ENCODE assay signal across 18 cellular contexts in the genomic region with DNA sequence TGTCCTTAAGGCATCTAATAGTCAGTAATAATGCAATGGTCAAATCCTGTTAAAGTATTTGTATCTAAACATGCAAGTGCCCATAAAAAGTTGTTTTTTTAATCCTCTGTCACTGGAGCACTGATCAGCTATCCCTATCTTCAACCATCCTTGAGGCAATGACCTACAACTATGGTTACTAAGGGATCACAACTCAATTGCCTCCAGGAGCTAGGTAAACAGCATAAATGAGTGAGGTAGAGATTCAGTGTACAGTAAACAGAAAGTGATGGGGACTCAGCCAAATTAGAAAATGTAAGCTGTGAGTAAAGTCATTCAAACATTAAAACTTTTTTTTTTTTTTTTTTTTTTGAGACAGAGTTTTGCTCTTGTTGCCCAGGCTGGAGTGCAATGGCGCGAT. TPM values are rescaled to one million over a fixed set of nuclear protein-coding genes. Genes with fewer than 3 reads are reported as not detected.
A peak's percentile ranks its signal among the peaks of the same experiment; 100 is the strongest.
DNase-seq lines count a peak whose midpoint lies in the region; ATAC-seq and TF ChIP-seq lines count a peak whose summit lies in the region.
"Had no signal": no experiment of that assay in that cellular context is flagged by ENCODE, and none has a peak within 500 bp of the region (broad histone marks: within the 10 kb centered on the region; RNA-seq: fewer than 3 reads in every experiment).

No MANE protein-coding gene starts in this region.

- H3K9me2 ChIP-seq in PC-3 (replicated peaks; ENCODE audit: low read length): no peaks in the 10 kb centered on the region

- H3K36me3 Mint-ChIP-seq in immature natural killer cell: no peaks in the 10 kb centered on the region
- peaks cover 4% of the 10 kb centered on the region for H3K36me3 Mint-ChIP-seq in activated T-helper 17 cell treated with anti-CD3 and anti-CD28 coated beads, Interleukin-2, amount 50 U/mL, for 72 hours (ENCODE audit: low read depth)

- peaks cover 93% of the 10 kb centered on the region for H3K79me2 ChIP-seq in PC-3 (ENCODE audit: low read length)

- peak overlapping the region; percentile 16; the same call in 1 of the 2 replicates for H3K27ac ChIP-seq in 22Rv1
- no peak overlapping the region for H3K27ac ChIP-seq in BLaER1
- H3K27ac ChIP-seq in PC-3 (ENCODE audit: low read length): no peak overlapping the region
- H3K27ac ChIP-seq: KMS-11 had no signal

- H2AFZ ChIP-seq in PC-3 (ENCODE audit: low read length): no peak overlapping the region

- H3K27ac Mint-ChIP-seq in immature natural killer cell: peak overlapping the region in 2 of 6 donors; percentile 40 to 63
- no peak overlapping the region for H3K27ac Mint-ChIP-seq in activated T-helper 17 cell treated with anti-CD3 and anti-CD28 coated beads, Interleukin-2, amount 50 U/mL, for 72 hours

- no peak overlapping the region for H3K9ac ChIP-seq in BLaER1
- H3K9ac ChIP-seq in PC-3 (ENCODE audit: low read length): no peak overlapping the region
- H3K9ac ChIP-seq: KMS-11 had no signal

- H3K4me2 ChIP-seq in BLaER1: peak overlapping the region; percentile 59
- no peak overlapping the region for H3K4me2 ChIP-seq in PC-3 (ENCODE audit: low read length)
- H3K4me2 ChIP-seq: KMS-11 had no signal

- no peak for TF ChIP-seq CTCF in 22Rv1 (IDR thresholded peaks at IDR 0.05)
- TF ChIP-seq CTCF in PC-3 (conservative IDR thresholded peaks at IDR 0.05; ENCODE audit: low read depth, low read length): no peak

- no TSS peak for BruUV-seq in PC-3 (replicated peaks; lab: Mats Ljungman, UMichigan)

- ATAC-seq in PC-3 (peak; percentile 37; the same call in 1 of the 2 replicates), GM18907 (IDR thresholded peaks at IDR 0.05; ENCODE audit: unreplicated experiment) (no peak)
- ATAC-seq in activated T-helper 17 cell treated with anti-CD3 and anti-CD28 coated beads, Interleukin-2, amount 50 U/mL, for 72 hours (replicated peaks): no peak

- POLR2A ChIA-PET in PC-3 (lab: Charles Lee; ENCODE audit: unreplicated experiment): no interaction called here

- no peak for DNase-seq in PC-3
- DNase-seq in immature natural killer cell: no peak
- DNase-seq in NCI-H1694 treated with DMSO at 0.1 percent for 48 hours (lab: John Stamatoyannopoulos, UW): no peak
- DNase-seq: C1 segment of cervical spinal cord, Caco-2, H7, NCI-H1105, NCI-H187, NCI-H2171, NCI-H446 treated with DMSO at 0.1 percent for 48 hours, NCI-H82, SIG-M5, SW 1271 had no signal

- H3K4me3 ChIP-seq in BLaER1: no peak overlapping the region
- no peak overlapping the region for H3K4me3 ChIP-seq in PC-3 (ENCODE audit: low read length)

- no peaks in the 10 kb centered on the region for H3K27me3 ChIP-seq in BLaER1
- no peaks in the 10 kb centered on the region for H3K27me3 ChIP-seq in PC-3 (ENCODE audit: low read length)

- peaks cover 66 to 87% of the 10 kb centered on the region in 2 donors for H3K4me1 Mint-ChIP-seq in immature natural killer cell
- peaks cover 28% of the 10 kb centered on the region for H3K4me1 Mint-ChIP-seq in activated T-helper 17 cell treated with anti-CD3 and anti-CD28 coated beads, Interleukin-2, amount 50 U/mL, for 72 hours

- CTCF ChIA-PET in PC-3 (lab: Charles Lee): interaction anchor here (0.7 kb wide), 1 partner anchor 138 kb away, joined by 5 read pairs; no protein-coding TSS in a partner anchor

- H3K4me1 ChIP-seq in BLaER1 (peaks cover 20% of the 10 kb centered on the region), PC-3 (ENCODE audit: insufficient read depth, low read length) (no peaks in the 10 kb centered on the region)
- H3K4me1 ChIP-seq: Caco-2 had no signal

- peaks cover 29% of the 10 kb centered on the region for H3K36me3 ChIP-seq in BLaER1
- H3K36me3 ChIP-seq in PC-3 (ENCODE audit: low read depth, low read length): no peaks in the 10 kb centered on the region

- H3K9me3 ChIP-seq in BLaER1: peaks cover 8% of the 10 kb centered on the region
- H3K9me3 ChIP-seq in PC-3 (ENCODE audit: low read length): no peaks in the 10 kb centered on the region
- H3K9me3 ChIP-seq: Caco-2 had no signal

- no peaks in the 10 kb centered on the region for H3K9me3 Mint-ChIP-seq in immature natural killer cell
- no peaks in the 10 kb centered on the region for H3K9me3 Mint-ChIP-seq in activated T-helper 17 cell treated with anti-CD3 and anti-CD28 coated beads, Interleukin-2, amount 50 U/mL, for 72 hours

- H4K20me1 ChIP-seq in BLaER1 (peaks cover 99% of the 10 kb centered on the region), PC-3 (ENCODE audit: low read length) (0 out of 2 replicates have a peak, but pooled peaks cover 5% of the 10 kb centered on the region)

- peak overlapping the region; percentile 24 to 44 (median 33) for H3K4me3 Mint-ChIP-seq in immature natural killer cell
- H3K4me3 Mint-ChIP-seq in activated T-helper 17 cell treated with anti-CD3 and anti-CD28 coated beads, Interleukin-2, amount 50 U/mL, for 72 hours: no peak overlapping the region

- no peaks in the 10 kb centered on the region for H3F3A ChIP-seq in PC-3 (ENCODE audit: low read length, unreplicated experiment)

- peaks cover 0 to 2% (median 0%) of the 10 kb centered on the region in 3 donors for H3K27me3 Mint-ChIP-seq in immature natural killer cell (ENCODE audit: low read depth in 3 of 3)
- no peaks in the 10 kb centered on the region for H3K27me3 Mint-ChIP-seq in activated T-helper 17 cell treated with anti-CD3 and anti-CD28 coated beads, Interleukin-2, amount 50 U/mL, for 72 hours

- intact Hi-C loops in PC-3 (cut with micrococcal nuclease): no loop called here

RNA-seq across cellular contexts. Expression of a gene that starts 18.6 kb away (rescaled TPM):
- total RNA-seq in PC-3 (2014; rRNA removed): 18.8 and 20.3 TPM in 2 replicates
- polyA plus RNA-seq in immature natural killer cell: 10 to 100 TPM; 10.2 to 18.8 (median 15.6) TPM
- total RNA-seq in activated T-helper 17 cell treated with anti-CD3 and anti-CD28 coated beads, Interleukin-2, amount 50 U/mL, for 72 hours: 10 to 100 TPM; 33.7 to 34.5 TPM
